In the genomic region with DNA sequence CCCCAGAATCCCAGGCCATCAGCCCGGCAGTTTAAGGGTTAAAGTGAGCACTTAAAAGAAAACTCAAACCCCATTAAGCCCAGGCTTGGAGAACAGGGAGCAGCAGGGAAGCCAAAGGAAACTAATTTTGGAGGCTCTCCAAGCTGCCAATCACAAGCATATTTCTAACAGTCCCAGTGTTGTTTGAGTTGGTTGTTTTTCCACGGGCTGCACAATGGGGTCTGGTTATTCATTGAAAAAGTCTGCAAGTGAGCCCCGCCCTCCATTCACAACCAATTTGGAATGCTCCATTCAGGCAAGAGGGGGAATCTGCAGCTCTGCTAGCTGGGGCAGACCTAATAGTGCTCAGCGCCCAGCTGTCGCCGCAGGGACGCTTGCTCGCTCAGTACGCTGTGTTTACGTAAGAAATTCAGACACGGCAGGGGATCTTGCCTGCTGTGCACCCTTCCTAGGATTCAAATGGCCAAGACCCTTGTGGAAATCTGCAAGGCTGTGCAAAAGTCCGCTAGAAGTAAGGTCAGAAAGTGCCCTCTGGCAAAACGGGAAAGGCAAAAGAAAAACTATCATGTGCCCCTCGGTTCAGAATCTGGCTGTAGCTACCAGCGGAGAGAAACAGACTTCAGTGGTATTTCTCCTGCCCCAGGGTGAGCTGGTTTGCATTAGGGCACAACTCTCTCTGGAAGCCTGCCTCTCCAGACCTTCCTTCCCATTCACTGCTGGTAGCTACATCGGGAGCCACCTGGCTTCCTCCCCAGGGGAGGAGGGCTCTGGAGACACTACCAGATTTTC, we compare ENCODE assay signal across 9 cellular contexts. TPM values are rescaled to one million over a fixed set of nuclear protein-coding genes. Genes with fewer than 3 reads are reported as not detected.
DNase-seq lines count a peak whose midpoint lies in the region; ATAC-seq and TF ChIP-seq lines count a peak whose summit lies in the region.
"Had no signal": no experiment of that assay in that cellular context is flagged by ENCODE, and none has a peak within 500 bp of the region (broad histone marks: within the 10 kb centered on the region; RNA-seq: fewer than 3 reads in every experiment).

No MANE protein-coding gene starts in this region.

- H3K18ac ChIP-seq in mesendoderm (ENCODE audit: low read length), result peak overlapping the region; percentile 85

- TF ChIP-seq CTCF in RWPE1 (conservative IDR thresholded peaks at IDR 0.05; ENCODE audit: low read depth) (no peak), thyroid gland (IDR thresholded peaks at IDR 0.05) (no peak)

- no peaks in the 10 kb centered on the region for H3K9me3 ChIP-seq in thyroid gland

- H3K27me3 ChIP-seq in mesendoderm (ENCODE audit: insufficient read depth, low read length, poor library complexity) (no peaks in the 10 kb centered on the region), thyroid gland (no peaks in the 10 kb centered on the region)

- H3K27ac Mint-ChIP-seq in activated CD4-positive, alpha-beta memory T cell treated with anti-CD3 and anti-CD28 coated beads for 36 hours, result no peak overlapping the region

- H3K56ac ChIP-seq in mesendoderm (ENCODE audit: low read length), result peak overlapping the region; percentile 73

- H4K8ac ChIP-seq in mesendoderm (ENCODE audit: low read depth, low read length), result no peak overlapping the region

- H3K4ac ChIP-seq in mesendoderm (ENCODE audit: low read depth, low read length), result no peak overlapping the region

- no peak overlapping the region for H2AK5ac ChIP-seq in mesendoderm (ENCODE audit: low read length)

- H4K5ac ChIP-seq in mesendoderm (ENCODE audit: low read length), result no peak overlapping the region

- no peak overlapping the region for H2BK120ac ChIP-seq in mesendoderm (ENCODE audit: low read depth, low read length)

- no peak overlapping the region for H3K4me3 Mint-ChIP-seq in activated CD4-positive, alpha-beta memory T cell treated with anti-CD3 and anti-CD28 coated beads for 36 hours
- H3K4me3 Mint-ChIP-seq: central memory CD8-positive, alpha-beta T cell had no signal

- H3K23ac ChIP-seq in mesendoderm (ENCODE audit: low read length), result no peak overlapping the region

- peak overlapping the region; percentile 10 for H3K4me3 ChIP-seq in mesendoderm (ENCODE audit: low read length)
- peak overlapping the region in 1 of 3 donors; percentile 7 for H3K4me3 ChIP-seq in thyroid gland (replicated peaks in 1 of 3)

- intact Hi-C loops in thyroid gland (cut with DNase I), result no loop called here
- intact Hi-C loops in activated CD4-positive, alpha-beta memory T cell treated with anti-CD3 and anti-CD28 coated beads for 36 hours (cut with micrococcal nuclease), result no loop called here

- ATAC-seq in HG02970 (IDR thresholded peaks at IDR 0.05; ENCODE audit: low FRiP score, unreplicated experiment), result no peak

- H3K9me3 Mint-ChIP-seq in activated CD4-positive, alpha-beta memory T cell treated with anti-CD3 and anti-CD28 coated beads for 36 hours, result no peaks in the 10 kb centered on the region
- H3K9me3 Mint-ChIP-seq: central memory CD8-positive, alpha-beta T cell had no signal

- H2BK5ac ChIP-seq in mesendoderm (ENCODE audit: low read length), result peak overlapping the region; percentile 3

- TF ChIP-seq POLR2A in erythroblast (IDR thresholded peaks at IDR 0.05; ENCODE audit: low read length), result no peak
- TF ChIP-seq POLR2A in thyroid gland (IDR thresholded peaks at IDR 0.05), result no peak

- peaks cover 14% of the 10 kb centered on the region for H3K4me1 ChIP-seq in mesendoderm (ENCODE audit: control insufficient read depth, low read depth, low read length)
- peaks cover 15 to 36% of the 10 kb centered on the region in 2 donors for H3K4me1 ChIP-seq in thyroid gland

- peaks cover 67% of the 10 kb centered on the region for H3K27me3 Mint-ChIP-seq in activated CD4-positive, alpha-beta memory T cell treated with anti-CD3 and anti-CD28 coated beads for 36 hours

- H3K36me3 ChIP-seq in mesendoderm (ENCODE audit: control insufficient read depth, insufficient read depth, low read length), result no peaks in the 10 kb centered on the region
- no peaks in the 10 kb centered on the region for H3K36me3 ChIP-seq in thyroid gland

- H3K79me1 ChIP-seq in mesendoderm (ENCODE audit: low read length), result no peaks in the 10 kb centered on the region

- peak overlapping the region; percentile 50 for H3K4me2 ChIP-seq in mesendoderm (ENCODE audit: low read length)

- WGBS in mesendoderm (ENCODE audit: extremely low coverage, insufficient coverage, low lambda C conversion rate), result no CpG with 5 or more reads among the region's 16 CpGs
- WGBS in thyroid gland, 2 donors, result 1 to 4% methylated on average over 14 to 16 of the region's 16 CpGs

- DNase-seq in Ammon's horn (ENCODE audit: low spot score) (peak; percentile 96), HuH-7.5 (ENCODE audit: low spot score) (peak; percentile 69), RWPE1 (ENCODE audit: low spot score) (peak; percentile 74), erythroblast (lab: John Stamatoyannopoulos, UW) (peak; percentile 13 to 63), mesendoderm (peak; percentile 96), thyroid gland (peak; percentile 66 to 73)
- DNase-seq in activated CD4-positive, alpha-beta memory T cell treated with anti-CD3 and anti-CD28 coated beads for 36 hours, result no peak

- H3K36me3 Mint-ChIP-seq in activated CD4-positive, alpha-beta memory T cell treated with anti-CD3 and anti-CD28 coated beads for 36 hours, result no peaks in the 10 kb centered on the region

- CTCF ChIA-PET in RWPE1 (lab: Yijun Ruan, JAX), result interaction anchor here (0.6 to 1.1 kb wide), 2 partner anchors 37 to 441 kb away, joined by 3 to 4 read pairs; no protein-coding TSS in a partner anchor
- CTCF ChIA-PET in activated CD4-positive, alpha-beta memory T cell treated with anti-CD3 and anti-CD28 coated beads for 36 hours (lab: Charles Lee), result interaction anchor here (1.0 kb wide), 1 partner anchor 143 kb away, joined by 3 read pairs; no protein-coding TSS in a partner anchor

- no peak overlapping the region for H2BK15ac ChIP-seq in mesendoderm (replicated peaks; ENCODE audit: low read depth)

- peak overlapping the region; percentile 66 for H3K27ac ChIP-seq in RWPE1
- H3K27ac ChIP-seq in mesendoderm (ENCODE audit: low read depth, low read length), result peak overlapping the region; percentile 96
- H3K27ac ChIP-seq in thyroid gland, result peak overlapping the region in 1 of 3 donors; percentile 6

- POLR2A ChIA-PET in RWPE1 (lab: Yijun Ruan, JAX; ENCODE audit: low non-redundant PET), result no interaction called here
- POLR2A ChIA-PET in activated CD4-positive, alpha-beta memory T cell treated with anti-CD3 and anti-CD28 coated beads for 36 hours (lab: Charles Lee), result no interaction called here

- H3K4me1 Mint-ChIP-seq in activated CD4-positive, alpha-beta memory T cell treated with anti-CD3 and anti-CD28 coated beads for 36 hours (ENCODE audit: low read depth), result no peaks in the 10 kb centered on the region
- H3K4me1 Mint-ChIP-seq: central memory CD8-positive, alpha-beta T cell had no signal

- no peaks in the 10 kb centered on the region for H3K79me2 ChIP-seq in mesendoderm (ENCODE audit: control insufficient read depth, insufficient read depth, low read length)

- H3K9ac ChIP-seq in mesendoderm (ENCODE audit: low read length), result peak overlapping the region; percentile 51

RNA-seq across cellular contexts. Expression of a gene that starts 11.0 kb away (rescaled TPM):
- polyA plus RNA-seq in mesendoderm (2013, experiment 1 of 2), result 16.0 TPM
- 15.4 TPM for polyA plus RNA-seq in mesendoderm (2013, experiment 2 of 2)
- 10 to 100 TPM; 17.9 to 51.5 (median 28.9) TPM for total RNA-seq in thyroid gland
- 1 to 10 TPM in 1 of 2 experiments, under 1 TPM in 1; 0.74 to 1.3 TPM for total RNA-seq in activated CD4-positive, alpha-beta memory T cell treated with anti-CD3 and anti-CD28 coated beads for 36 hours

Comparison
In these comparisons a context has a peak if more than half of its experiments do, and no peak if none do; other contexts are left out.
1. RNA of a gene that starts 11.0 kb away (total RNA-seq): 17.9 to 51.5 TPM in thyroid gland; 0.74 to 1.3 TPM in activated CD4-positive, alpha-beta memory T cell treated with anti-CD3 and anti-CD28 coated beads for 36 hours; every median in the first group is over 4 times any median in the second.